ENCODE assay signal across 10 cellular contexts in the genomic region with DNA sequence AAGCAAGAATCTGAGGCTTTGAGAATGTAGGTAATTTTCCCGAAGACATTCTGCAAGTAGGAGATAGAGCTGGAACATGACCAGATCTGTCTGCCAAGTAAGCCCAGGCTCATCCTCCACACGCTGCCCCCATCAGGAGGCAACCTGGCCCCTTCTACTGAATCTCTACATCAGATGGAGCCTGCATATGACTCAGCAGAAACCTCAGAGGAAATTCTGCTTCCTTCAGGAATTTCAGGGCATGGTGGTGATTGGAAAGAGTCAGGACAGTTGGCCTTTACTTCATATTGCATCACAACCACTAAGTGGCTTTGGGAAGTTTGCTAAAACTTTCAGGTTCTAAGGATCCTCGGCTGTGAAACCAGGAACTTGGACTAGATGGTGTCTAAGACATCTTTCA.
DNase-seq lines count a peak whose midpoint lies in the region; ATAC-seq and TF ChIP-seq lines count a peak whose summit lies in the region.
"Had no signal": no experiment of that assay in that cellular context is flagged by ENCODE, and none has a peak within 500 bp of the region (broad histone marks: within the 10 kb centered on the region; RNA-seq: fewer than 3 reads in every experiment).

No MANE protein-coding gene starts in this region.

- H3K9me3 ChIP-seq in T-helper 17 cell (ENCODE audit: control insufficient read depth, low read length, poor library complexity, severe bottlenecking), result no peaks in the 10 kb centered on the region

- peaks cover 33% of the 10 kb centered on the region for H3K4me1 Mint-ChIP-seq in T-helper 1 cell treated with Interleukin-12 subunit alpha and Interleukin-12 subunit beta and Interleukin-4 antibody, amounts not matched to agents 30 μg/mL and 1 μg/mL, for 36 hours (ENCODE audit: low read depth)
- peaks cover 42% of the 10 kb centered on the region for H3K4me1 Mint-ChIP-seq in T-helper 17 cell
- peaks cover 52% of the 10 kb centered on the region for H3K4me1 Mint-ChIP-seq in stimulated activated naive CD8-positive, alpha-beta T cell treated with anti-CD3 and anti-CD28 coated beads, Interleukin-15, amount 100 ng/mL, for 72 hours

- H3K36me3 Mint-ChIP-seq in T-helper 1 cell treated with Interleukin-12 subunit alpha and Interleukin-12 subunit beta and Interleukin-4 antibody, amounts not matched to agents 30 μg/mL and 1 μg/mL, for 36 hours (ENCODE audit: low read depth), result peaks cover 13% of the 10 kb centered on the region
- no peaks in the 10 kb centered on the region for H3K36me3 Mint-ChIP-seq in T-helper 17 cell (ENCODE audit: low read depth)

- no peak overlapping the region for H3K4me3 Mint-ChIP-seq in T-helper 1 cell treated with Interleukin-12 subunit alpha and Interleukin-12 subunit beta and Interleukin-4 antibody, amounts not matched to agents 30 μg/mL and 1 μg/mL, for 36 hours
- no peak overlapping the region for H3K4me3 Mint-ChIP-seq in T-helper 17 cell
- H3K4me3 Mint-ChIP-seq in stimulated activated naive CD8-positive, alpha-beta T cell treated with anti-CD3 and anti-CD28 coated beads, Interleukin-15, amount 100 ng/mL, for 72 hours, result peak overlapping the region; percentile 72 to 81

- DNase-seq in T-helper 1 cell, result no peak
- DNase-seq in T-helper 17 cell, result no peak
- peak; percentile 94 for DNase-seq in fibroblast of pulmonary artery (ENCODE audit: low read depth)
- DNase-seq in stimulated activated naive CD8-positive, alpha-beta T cell treated with anti-CD3 and anti-CD28 coated beads, Interleukin-15, amount 100 ng/mL, for 72 hours, result no peak
- no peak for DNase-seq in DMS79 (lab: John Stamatoyannopoulos, UW)
- no peak for DNase-seq in NCI-H2107 treated with DMSO at 0.1 percent for 48 hours (lab: John Stamatoyannopoulos, UW; ENCODE audit: unreplicated experiment)
- DNase-seq in mesenteric fat pad (ENCODE audit: low spot score), result no peak
- DNase-seq: activated T-cell treated with anti-CD3 and anti-CD28 coated beads, Interleukin-2, amount 50 U/mL, for 4 hours; NCI-H2029 treated with DMSO at 0.1 percent for 48 hours had no signal

- no peak for ATAC-seq in T-helper 17 cell
- no peak for ATAC-seq in stimulated activated naive CD8-positive, alpha-beta T cell treated with anti-CD3 and anti-CD28 coated beads, Interleukin-15, amount 100 ng/mL, for 72 hours

- H3K27me3 Mint-ChIP-seq in T-helper 1 cell treated with Interleukin-12 subunit alpha and Interleukin-12 subunit beta and Interleukin-4 antibody, amounts not matched to agents 30 μg/mL and 1 μg/mL, for 36 hours (ENCODE audit: low read depth), result no peaks in the 10 kb centered on the region
- H3K27me3 Mint-ChIP-seq in T-helper 17 cell, result no peaks in the 10 kb centered on the region
- no peaks in the 10 kb centered on the region for H3K27me3 Mint-ChIP-seq in stimulated activated naive CD8-positive, alpha-beta T cell treated with anti-CD3 and anti-CD28 coated beads, Interleukin-15, amount 100 ng/mL, for 72 hours

- peaks cover 27% of the 10 kb centered on the region for H3K9me3 Mint-ChIP-seq in T-helper 1 cell treated with Interleukin-12 subunit alpha and Interleukin-12 subunit beta and Interleukin-4 antibody, amounts not matched to agents 30 μg/mL and 1 μg/mL, for 36 hours
- peaks cover 22 to 26% of the 10 kb centered on the region in 2 donors for H3K9me3 Mint-ChIP-seq in stimulated activated naive CD8-positive, alpha-beta T cell treated with anti-CD3 and anti-CD28 coated beads, Interleukin-15, amount 100 ng/mL, for 72 hours

- H3K4me3 ChIP-seq in fibroblast of pulmonary artery (replicated peaks; ENCODE audit: low read depth, low read length), result no peak overlapping the region

- H3K27ac Mint-ChIP-seq in T-helper 1 cell treated with Interleukin-12 subunit alpha and Interleukin-12 subunit beta and Interleukin-4 antibody, amounts not matched to agents 30 μg/mL and 1 μg/mL, for 36 hours, result peak overlapping the region; percentile 92
- H3K27ac Mint-ChIP-seq in T-helper 17 cell, result peak overlapping the region; percentile 93
- peak overlapping the region; percentile 100 for H3K27ac Mint-ChIP-seq in stimulated activated naive CD8-positive, alpha-beta T cell treated with anti-CD3 and anti-CD28 coated beads, Interleukin-15, amount 100 ng/mL, for 72 hours

- TF ChIP-seq CTCF in fibroblast of pulmonary artery (IDR thresholded peaks at IDR 0.05; ENCODE audit: low read length, missing control alignments), result no peak

Comparison
In these comparisons a context has a peak if more than half of its experiments do, and no peak if none do; other contexts are left out.
1. H3K4me3 Mint-ChIP-seq: peak in stimulated activated naive CD8-positive, alpha-beta T cell treated with anti-CD3 and anti-CD28 coated beads, Interleukin-15, amount 100 ng/mL, for 72 hours (2 of 2); none in T-helper 1 cell treated with Interleukin-12 subunit alpha and Interleukin-12 subunit beta and Interleukin-4 antibody, amounts not matched to agents 30 μg/mL and 1 μg/mL, for 36 hours (single experiment) and T-helper 17 cell (single experiment).
2. Peak in every context shown above with its lines, with median percentiles within 50 percentile points of each other: H3K27ac Mint-ChIP-seq.